Comparison of ENCODE assay signal across 16 cellular contexts in genomic region chr11:56219735-56220134, GRCh38. TPM values are rescaled to one million over a fixed set of nuclear protein-coding genes. Genes with fewer than 3 reads are reported as not detected.
"Had no signal": no experiment of that assay in that cellular context is flagged by ENCODE, and none has a peak within 500 bp of the region (broad histone marks: within the 10 kb centered on the region; RNA-seq: fewer than 3 reads in every experiment).

No MANE protein-coding gene starts in this region.

RNA-seq across cellular contexts. Expression of gene OR5T2, which starts 14.3 kb away (rescaled TPM):
- total RNA-seq: activated B cell treated with CpG ODN at 0.5 μM for 24 hours; activated CD4-positive, alpha-beta memory T cell treated with anti-CD3 and anti-CD28 coated beads for 36 hours; activated naive CD4-positive, alpha-beta T cell treated with anti-CD3 and anti-CD28 coated beads for 36 hours; activated naive CD4-positive, alpha-beta T cell treated with anti-CD3 and anti-CD28 coated beads, Interleukin-2, amount 50 U/mL, for 72 hours; activated T-cell treated with anti-CD3 and anti-CD28 coated beads, Interleukin-2, amount 50 U/mL, for 4 hours; activated T-helper 1 cell treated with anti-CD3 and anti-CD28 coated beads, Interleukin-12 subunit alpha, Interleukin-12 subunit beta, Interleukin-2, Interleukin-4 antibody, amounts not matched to agents 30 ng/mL and 10 ng/mL and 1 ng/mL, durations not matched to agents 14 hours and 24 hours and 36 hours; adrenal gland; astrocyte; body of pancreas; breast epithelium; cardiac septum; MCF 10A; OCI-LY7; SJSA1; T-cell; T-helper 17 cell had no signal
- polyA plus RNA-seq: adrenal gland had no signal

RNA-seq across cellular contexts. Expression of gene OR5T3, which starts 32.3 kb away (rescaled TPM):
- total RNA-seq: activated B cell treated with CpG ODN at 0.5 μM for 24 hours; activated CD4-positive, alpha-beta memory T cell treated with anti-CD3 and anti-CD28 coated beads for 36 hours; activated naive CD4-positive, alpha-beta T cell treated with anti-CD3 and anti-CD28 coated beads for 36 hours; activated naive CD4-positive, alpha-beta T cell treated with anti-CD3 and anti-CD28 coated beads, Interleukin-2, amount 50 U/mL, for 72 hours; activated T-cell treated with anti-CD3 and anti-CD28 coated beads, Interleukin-2, amount 50 U/mL, for 4 hours; activated T-helper 1 cell treated with anti-CD3 and anti-CD28 coated beads, Interleukin-12 subunit alpha, Interleukin-12 subunit beta, Interleukin-2, Interleukin-4 antibody, amounts not matched to agents 30 ng/mL and 10 ng/mL and 1 ng/mL, durations not matched to agents 14 hours and 24 hours and 36 hours; adrenal gland; astrocyte; body of pancreas; breast epithelium; cardiac septum; MCF 10A; OCI-LY7; SJSA1; T-cell; T-helper 17 cell had no signal
- polyA plus RNA-seq: adrenal gland had no signal

RNA-seq across cellular contexts. Expression of gene OR5J2, which starts 43.3 kb away (rescaled TPM):
- total RNA-seq: activated B cell treated with CpG ODN at 0.5 μM for 24 hours; activated CD4-positive, alpha-beta memory T cell treated with anti-CD3 and anti-CD28 coated beads for 36 hours; activated naive CD4-positive, alpha-beta T cell treated with anti-CD3 and anti-CD28 coated beads for 36 hours; activated naive CD4-positive, alpha-beta T cell treated with anti-CD3 and anti-CD28 coated beads, Interleukin-2, amount 50 U/mL, for 72 hours; activated T-cell treated with anti-CD3 and anti-CD28 coated beads, Interleukin-2, amount 50 U/mL, for 4 hours; activated T-helper 1 cell treated with anti-CD3 and anti-CD28 coated beads, Interleukin-12 subunit alpha, Interleukin-12 subunit beta, Interleukin-2, Interleukin-4 antibody, amounts not matched to agents 30 ng/mL and 10 ng/mL and 1 ng/mL, durations not matched to agents 14 hours and 24 hours and 36 hours; adrenal gland; astrocyte; body of pancreas; breast epithelium; cardiac septum; MCF 10A; OCI-LY7; SJSA1; T-cell; T-helper 17 cell had no signal
- polyA plus RNA-seq: adrenal gland had no signal

RNA-seq across cellular contexts. Expression of gene OR5T1, which starts 54.2 kb away (rescaled TPM):
- total RNA-seq: activated B cell treated with CpG ODN at 0.5 μM for 24 hours; activated CD4-positive, alpha-beta memory T cell treated with anti-CD3 and anti-CD28 coated beads for 36 hours; activated naive CD4-positive, alpha-beta T cell treated with anti-CD3 and anti-CD28 coated beads for 36 hours; activated naive CD4-positive, alpha-beta T cell treated with anti-CD3 and anti-CD28 coated beads, Interleukin-2, amount 50 U/mL, for 72 hours; activated T-cell treated with anti-CD3 and anti-CD28 coated beads, Interleukin-2, amount 50 U/mL, for 4 hours; activated T-helper 1 cell treated with anti-CD3 and anti-CD28 coated beads, Interleukin-12 subunit alpha, Interleukin-12 subunit beta, Interleukin-2, Interleukin-4 antibody, amounts not matched to agents 30 ng/mL and 10 ng/mL and 1 ng/mL, durations not matched to agents 14 hours and 24 hours and 36 hours; adrenal gland; astrocyte; body of pancreas; breast epithelium; cardiac septum; MCF 10A; OCI-LY7; SJSA1; T-cell; T-helper 17 cell had no signal
- polyA plus RNA-seq: adrenal gland had no signal

RNA-seq across cellular contexts. Expression of gene OR8K5, which starts 59.6 kb away (rescaled TPM):
- total RNA-seq: activated B cell treated with CpG ODN at 0.5 μM for 24 hours; activated CD4-positive, alpha-beta memory T cell treated with anti-CD3 and anti-CD28 coated beads for 36 hours; activated naive CD4-positive, alpha-beta T cell treated with anti-CD3 and anti-CD28 coated beads for 36 hours; activated naive CD4-positive, alpha-beta T cell treated with anti-CD3 and anti-CD28 coated beads, Interleukin-2, amount 50 U/mL, for 72 hours; activated T-cell treated with anti-CD3 and anti-CD28 coated beads, Interleukin-2, amount 50 U/mL, for 4 hours; activated T-helper 1 cell treated with anti-CD3 and anti-CD28 coated beads, Interleukin-12 subunit alpha, Interleukin-12 subunit beta, Interleukin-2, Interleukin-4 antibody, amounts not matched to agents 30 ng/mL and 10 ng/mL and 1 ng/mL, durations not matched to agents 14 hours and 24 hours and 36 hours; adrenal gland; astrocyte; body of pancreas; breast epithelium; cardiac septum; MCF 10A; OCI-LY7; SJSA1; T-cell; T-helper 17 cell had no signal
- polyA plus RNA-seq: adrenal gland had no signal
